In the genomic region with DNA sequence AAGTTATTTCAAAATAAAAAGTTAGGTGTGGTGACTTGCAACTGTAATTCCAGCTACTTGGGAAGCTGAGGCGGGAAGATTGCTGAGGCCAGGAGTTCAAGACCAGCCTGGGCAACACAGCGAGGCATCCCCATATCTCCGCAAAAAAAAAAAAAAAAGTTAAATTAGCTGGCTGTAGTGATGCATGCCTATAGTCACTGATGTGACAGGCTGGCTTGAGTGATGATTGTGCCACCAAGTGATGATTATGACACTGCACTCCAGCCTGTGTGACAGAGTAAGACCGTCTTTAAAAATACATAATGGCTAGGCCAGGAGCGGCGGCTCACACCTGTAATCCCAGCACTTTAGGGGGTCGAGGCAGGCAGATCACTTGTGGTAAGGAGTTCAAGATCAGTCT, we compare ENCODE assay signal across 34 cellular contexts. TPM values are rescaled to one million over a fixed set of nuclear protein-coding genes. Genes with fewer than 3 reads are reported as not detected.
"Had no signal": no experiment of that assay in that cellular context is flagged by ENCODE, and none has a peak within 500 bp of the region (broad histone marks: within the 10 kb centered on the region; RNA-seq: fewer than 3 reads in every experiment).

No MANE protein-coding gene starts in this region.

- H3K27ac ChIP-seq: brain microvascular endothelial cell, coronary artery, dorsolateral prefrontal cortex, esophagus muscularis mucosa, foreskin keratinocyte, gastrocnemius medialis, heart left ventricle, WERI-Rb-1 had no signal

- H3K9me3 Mint-ChIP-seq: activated B cell treated with CpG ODN at 0.5 μM for 24 hours; activated naive CD4-positive, alpha-beta T cell treated with anti-CD3 and anti-CD28 coated beads for 36 hours; activated T-helper 1 cell treated with anti-CD3 and anti-CD28 coated beads, Interleukin-12 subunit alpha, Interleukin-12 subunit beta, Interleukin-2, Interleukin-4 antibody, amounts not matched to agents 30 ng/mL and 10 ng/mL and 1 ng/mL, durations not matched to agents 14 hours and 24 hours and 36 hours; activated T-helper 2 cell treated with anti-CD3 and anti-CD28 coated beads, Interferon-gamma antibody, Interleukin-2, Interleukin-4, amounts not matched to agents 10 μg/mL and 5 μg/mL and 100 μg/mL, durations not matched to agents 14 hours and 24 hours and 36 hours; central memory CD8-positive, alpha-beta T cell; dendritic cell treated with granulocyte-macrophage colony-stimulating factor and Interleukin-4, amounts not matched to agents 40 ng/mL and 50 ng/mL, for 4 days; endodermal cell had no signal

- H3K9me3 ChIP-seq: esophagus muscularis mucosa, gastrocnemius medialis, heart left ventricle had no signal

- H3K4me1 ChIP-seq: esophagus muscularis mucosa, foreskin keratinocyte, gastrocnemius medialis had no signal

- ATAC-seq: foreskin keratinocyte, gastrocnemius medialis, heart left ventricle, SK-N-SH treated with all-trans-retinoic acid at 6 μM for 48 hours had no signal

- DNase-seq: activated B cell treated with CpG ODN at 0.5 μM for 24 hours; activated CD4-positive, alpha-beta T cell treated with anti-CD3 and anti-CD28 coated beads for 48 hours; activated effector memory CD4-positive, alpha-beta T cell treated with anti-CD3 and anti-CD28 coated beads, Interleukin-2, amount 50 U/mL, for 16 hours; activated naive CD4-positive, alpha-beta T cell treated with anti-CD3 and anti-CD28 coated beads for 36 hours; activated T-cell treated with anti-CD3 and anti-CD28 coated beads, Interleukin-2, amount 50 U/mL, for 1 hour; activated T-cell treated with anti-CD3 and anti-CD28 coated beads, Interleukin-2, amount 50 U/mL, for 48 hours; amniotic stem cell; anterior cingulate cortex; brain microvascular endothelial cell; dorsolateral prefrontal cortex; effector memory CD4-positive, alpha-beta T cell; endodermal cell; erythroblast; foreskin keratinocyte; gastrocnemius medialis; glutamatergic neuron; heart left ventricle; hypothalamus; T1000; WERI-Rb-1 had no signal

- H3K4me3 ChIP-seq: coronary artery, dorsolateral prefrontal cortex, esophagus muscularis mucosa, gastrocnemius medialis, heart left ventricle had no signal

- H3K27me3 Mint-ChIP-seq: activated B cell treated with CpG ODN at 0.5 μM for 24 hours; activated naive CD8-positive, alpha-beta T cell; central memory CD8-positive, alpha-beta T cell; dendritic cell treated with granulocyte-macrophage colony-stimulating factor and Interleukin-4, amounts not matched to agents 40 ng/mL and 50 ng/mL, for 4 days had no signal

- H3K27ac Mint-ChIP-seq: activated B cell treated with CpG ODN at 0.5 μM for 24 hours; activated naive CD4-positive, alpha-beta T cell treated with anti-CD3 and anti-CD28 coated beads for 36 hours; activated naive CD8-positive, alpha-beta T cell; dendritic cell treated with granulocyte-macrophage colony-stimulating factor and Interleukin-4, amounts not matched to agents 40 ng/mL and 50 ng/mL, for 4 days; endodermal cell had no signal

- FAIRE-seq: astrocyte, bronchial epithelial cell had no signal

- H3K4me3 Mint-ChIP-seq: activated B cell treated with CpG ODN at 0.5 μM for 24 hours; activated naive CD4-positive, alpha-beta T cell treated with anti-CD3 and anti-CD28 coated beads for 36 hours; activated naive CD8-positive, alpha-beta T cell; activated T-helper 1 cell treated with anti-CD3 and anti-CD28 coated beads, Interleukin-12 subunit alpha, Interleukin-12 subunit beta, Interleukin-2, Interleukin-4 antibody, amounts not matched to agents 30 ng/mL and 10 ng/mL and 1 ng/mL, durations not matched to agents 14 hours and 24 hours and 36 hours; central memory CD8-positive, alpha-beta T cell; dendritic cell treated with granulocyte-macrophage colony-stimulating factor and Interleukin-4, amounts not matched to agents 40 ng/mL and 50 ng/mL, for 4 days; endodermal cell had no signal

- H3K4me1 Mint-ChIP-seq: activated B cell treated with CpG ODN at 0.5 μM for 24 hours; central memory CD8-positive, alpha-beta T cell; endodermal cell had no signal

- H3K27me3 ChIP-seq: brain microvascular endothelial cell, dorsolateral prefrontal cortex, esophagus muscularis mucosa, foreskin keratinocyte, gastrocnemius medialis, heart left ventricle had no signal

RNA-seq across cellular contexts. Expression of gene TUBA3E, which starts 28.3 kb away (rescaled TPM):
- total RNA-seq: activated B cell treated with CpG ODN at 0.5 μM for 24 hours; activated naive CD4-positive, alpha-beta T cell treated with anti-CD3 and anti-CD28 coated beads for 36 hours; activated T-helper 1 cell treated with anti-CD3 and anti-CD28 coated beads, Interleukin-12 subunit alpha, Interleukin-12 subunit beta, Interleukin-2, Interleukin-4 antibody, amounts not matched to agents 30 ng/mL and 10 ng/mL and 1 ng/mL, durations not matched to agents 14 hours and 24 hours and 36 hours; activated T-helper 2 cell treated with anti-CD3 and anti-CD28 coated beads, Interferon-gamma antibody, Interleukin-2, Interleukin-4, amounts not matched to agents 10 μg/mL and 5 μg/mL and 100 μg/mL, durations not matched to agents 14 hours and 24 hours and 36 hours; astrocyte; bronchial epithelial cell; cerebellum; endodermal cell; esophagus muscularis mucosa; foreskin keratinocyte; gastrocnemius medialis; T-helper 2 cell treated with Interferon-gamma antibody and Interleukin-4, amounts not matched to agents 100 ng/mL and 5 ng/mL, for 36 hours had no signal
- polyA plus RNA-seq: foreskin keratinocyte had no signal

RNA-seq across cellular contexts. Expression of gene POTEF, which starts 40.9 kb away (rescaled TPM):
- total RNA-seq: activated B cell treated with CpG ODN at 0.5 μM for 24 hours; activated naive CD4-positive, alpha-beta T cell treated with anti-CD3 and anti-CD28 coated beads for 36 hours; activated T-helper 1 cell treated with anti-CD3 and anti-CD28 coated beads, Interleukin-12 subunit alpha, Interleukin-12 subunit beta, Interleukin-2, Interleukin-4 antibody, amounts not matched to agents 30 ng/mL and 10 ng/mL and 1 ng/mL, durations not matched to agents 14 hours and 24 hours and 36 hours; activated T-helper 2 cell treated with anti-CD3 and anti-CD28 coated beads, Interferon-gamma antibody, Interleukin-2, Interleukin-4, amounts not matched to agents 10 μg/mL and 5 μg/mL and 100 μg/mL, durations not matched to agents 14 hours and 24 hours and 36 hours; bronchial epithelial cell; cardiac septum; esophagus muscularis mucosa; foreskin keratinocyte; gastrocnemius medialis; heart left ventricle; T-helper 2 cell treated with Interferon-gamma antibody and Interleukin-4, amounts not matched to agents 100 ng/mL and 5 ng/mL, for 36 hours had no signal
- polyA plus RNA-seq: adipose tissue, foreskin keratinocyte, heart left ventricle had no signal
